18 cellular contexts compared by ENCODE assay signal in the genomic region with DNA sequence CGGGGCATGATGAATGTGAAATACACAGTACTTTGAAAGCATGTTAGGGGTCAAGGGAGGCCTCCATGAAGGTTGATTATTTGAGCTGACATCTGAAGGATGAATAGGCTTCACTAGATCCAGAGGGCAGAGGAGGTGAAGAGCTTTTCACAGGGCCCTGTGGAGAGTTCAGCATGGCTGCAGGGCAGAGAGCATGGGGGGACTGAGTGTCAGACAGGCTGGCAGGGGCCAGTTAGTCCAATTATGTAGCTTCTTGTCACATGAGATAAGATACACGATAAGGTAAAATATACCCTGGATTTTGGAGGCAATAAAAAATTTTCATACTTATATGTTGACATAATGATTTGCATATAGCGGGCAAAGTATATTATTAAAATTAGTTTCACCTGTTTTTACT. TPM values are rescaled to one million over a fixed set of nuclear protein-coding genes. Genes with fewer than 3 reads are reported as not detected.
A peak's percentile ranks its signal among the peaks of the same experiment; 100 is the strongest.
DNase-seq lines count a peak whose midpoint lies in the region; ATAC-seq and TF ChIP-seq lines count a peak whose summit lies in the region.
"Had no signal": no experiment of that assay in that cellular context is flagged by ENCODE, and none has a peak within 500 bp of the region (broad histone marks: within the 10 kb centered on the region; RNA-seq: fewer than 3 reads in every experiment).

No MANE protein-coding gene starts in this region.

- H2AFZ ChIP-seq in SK-N-SH (ENCODE audit: low read depth): no peak overlapping the region

- H3K4me3 Mint-ChIP-seq in glutamatergic neuron (ENCODE audit: unreplicated experiment): no peak overlapping the region
- H3K4me3 Mint-ChIP-seq in activated CD4-positive, alpha-beta memory T cell treated with anti-CD3 and anti-CD28 coated beads, Interleukin-2, amount 10 ng/mL, durations not matched to agents 7 days and 5 days: no peak overlapping the region
- H3K4me3 Mint-ChIP-seq in activated CD4-positive, alpha-beta T cell treated with anti-CD3 and anti-CD28 coated beads for 36 hours: no peak overlapping the region
- H3K4me3 Mint-ChIP-seq: T-helper 1 cell treated with Interleukin-12 subunit alpha and Interleukin-12 subunit beta and Interleukin-4 antibody, amounts not matched to agents 30 μg/mL and 1 μg/mL, for 36 hours had no signal

- no peaks in the 10 kb centered on the region for H3K27me3 Mint-ChIP-seq in glutamatergic neuron (ENCODE audit: unreplicated experiment)
- H3K27me3 Mint-ChIP-seq in activated CD4-positive, alpha-beta memory T cell treated with anti-CD3 and anti-CD28 coated beads, Interleukin-2, amount 10 ng/mL, durations not matched to agents 7 days and 5 days: peaks cover 31% of the 10 kb centered on the region
- peaks cover 1% of the 10 kb centered on the region for H3K27me3 Mint-ChIP-seq in activated CD4-positive, alpha-beta T cell treated with anti-CD3 and anti-CD28 coated beads for 36 hours

- no peak for ATAC-seq in activated CD4-positive, alpha-beta T cell treated with anti-CD3 and anti-CD28 coated beads for 36 hours

- no peak for TF ChIP-seq RAD21 in SK-N-SH (IDR thresholded peaks at IDR 0.05; ENCODE audit: low read length)

- WGBS in SK-N-SH (ENCODE audit: low lambda C conversion rate): 66% methylated on average over 3 of the region's 3 CpGs
- WGBS in sigmoid colon, 2 donors: 50 to 75% methylated on average over 3 of the region's 3 CpGs

- H3K4me2 ChIP-seq in SK-N-SH: no peak overlapping the region

- in situ Hi-C loops in GM13976 (cut with MboI; ENCODE audit: low sequenced_read_pairs, unreplicated experiment): no loop called here

- POLR2A ChIA-PET in SK-N-SH (lab: Yijun Ruan, JAX): no interaction called here
- POLR2A ChIA-PET in activated CD4-positive, alpha-beta memory T cell treated with anti-CD3 and anti-CD28 coated beads, Interleukin-2, amount 10 ng/mL, durations not matched to agents 7 days and 5 days (lab: Charles Lee): no interaction called here
- POLR2A ChIA-PET in activated CD4-positive, alpha-beta T cell treated with anti-CD3 and anti-CD28 coated beads for 36 hours (lab: Charles Lee): no interaction called here

- H3F3A ChIP-seq in SK-N-SH (replicated peaks; ENCODE audit: insufficient read depth): no peaks in the 10 kb centered on the region

- TF ChIP-seq EP300 in SK-N-SH (IDR thresholded peaks at IDR 0.05; ENCODE audit: borderline replicate concordance in 1 of 2, low read depth in 1 of 2, low read length in 1 of 2): peak in 1 of 2 experiments; percentile 38; a peak in 1 of 4 replicates
- TF ChIP-seq EP300 in sigmoid colon (IDR thresholded peaks at IDR 0.05): no peak

- no peak overlapping the region for H3K4me3 ChIP-seq in SK-N-SH (ENCODE audit: low read depth in 2 of 2, low read length in 1 of 2)
- no peak overlapping the region for H3K4me3 ChIP-seq in sigmoid colon
- H3K4me3 ChIP-seq: gastroesophageal sphincter, thyroid gland had no signal

- H3K27ac ChIP-seq in SK-N-SH (ENCODE audit: low read depth in 2 of 2, low read length in 1 of 2) (peak overlapping the region in 1 of 2 experiments; percentile 43; a peak in 2 of 4 replicates), sigmoid colon (peak overlapping the region in 3 of 4 donors; percentile 20 to 60 (median 46))
- H3K27ac ChIP-seq: thyroid gland had no signal

- H3K4me1 ChIP-seq in SK-N-SH (ENCODE audit: control insufficient read depth in 1 of 2, insufficient read depth in 2 of 2, low read depth in 1 of 2, low read length in 1 of 2): peaks cover 0 to 24% of the 10 kb centered on the region in 2 experiments; a peak in 2 of 4 replicates
- peaks cover 0 to 28% (median 24%) of the 10 kb centered on the region in 4 donors for H3K4me1 ChIP-seq in sigmoid colon

- no peaks in the 10 kb centered on the region for H3K36me3 ChIP-seq in SK-N-SH (replicated peaks in 1 of 2; ENCODE audit: control insufficient read depth in 1 of 2, insufficient read depth in 2 of 2, low read length in 1 of 2)
- no peaks in the 10 kb centered on the region for H3K36me3 ChIP-seq in sigmoid colon
- H3K36me3 ChIP-seq: gastroesophageal sphincter, thyroid gland had no signal

- CTCF ChIA-PET in SK-N-SH (lab: Yijun Ruan, JAX): interaction anchor here (1.0 to 8.7 kb wide), 10 partner anchors 8 to 285 kb away, joined by 4 to 95 read pairs (median 6); no protein-coding TSS in a partner anchor
- CTCF ChIA-PET in activated CD4-positive, alpha-beta memory T cell treated with anti-CD3 and anti-CD28 coated beads, Interleukin-2, amount 10 ng/mL, durations not matched to agents 7 days and 5 days (lab: Charles Lee): interaction anchor here (1.4 kb wide), 1 partner anchor 76 kb away, joined by 3 read pairs; no protein-coding TSS in a partner anchor
- CTCF ChIA-PET in activated CD4-positive, alpha-beta T cell treated with anti-CD3 and anti-CD28 coated beads for 36 hours (lab: Charles Lee): interaction anchor here (0.6 to 0.9 kb wide), 4 partner anchors 18 to 766 kb away, joined by 3 to 4 read pairs (median 3); no protein-coding TSS in a partner anchor

- no peaks in the 10 kb centered on the region for H3K27me3 ChIP-seq in SK-N-SH (ENCODE audit: insufficient read depth)
- no peaks in the 10 kb centered on the region for H3K27me3 ChIP-seq in sigmoid colon
- H3K27me3 ChIP-seq: gastroesophageal sphincter, thyroid gland had no signal

- H3K79me2 ChIP-seq in SK-N-SH (ENCODE audit: insufficient read depth): no peaks in the 10 kb centered on the region

- peaks cover 2% of the 10 kb centered on the region for H3K9me3 Mint-ChIP-seq in glutamatergic neuron (ENCODE audit: unreplicated experiment)
- no peaks in the 10 kb centered on the region for H3K9me3 Mint-ChIP-seq in activated CD4-positive, alpha-beta memory T cell treated with anti-CD3 and anti-CD28 coated beads, Interleukin-2, amount 10 ng/mL, durations not matched to agents 7 days and 5 days
- no peaks in the 10 kb centered on the region for H3K9me3 Mint-ChIP-seq in activated CD4-positive, alpha-beta T cell treated with anti-CD3 and anti-CD28 coated beads for 36 hours (ENCODE audit: low read depth)
- H3K9me3 Mint-ChIP-seq: T-helper 1 cell treated with Interleukin-12 subunit alpha and Interleukin-12 subunit beta and Interleukin-4 antibody, amounts not matched to agents 30 μg/mL and 1 μg/mL, for 36 hours had no signal

- no peaks in the 10 kb centered on the region for H3K36me3 Mint-ChIP-seq in glutamatergic neuron (ENCODE audit: unreplicated experiment)
- no peaks in the 10 kb centered on the region for H3K36me3 Mint-ChIP-seq in activated CD4-positive, alpha-beta memory T cell treated with anti-CD3 and anti-CD28 coated beads, Interleukin-2, amount 10 ng/mL, durations not matched to agents 7 days and 5 days (ENCODE audit: low read depth)
- H3K36me3 Mint-ChIP-seq in activated CD4-positive, alpha-beta T cell treated with anti-CD3 and anti-CD28 coated beads for 36 hours (ENCODE audit: low read depth): no peaks in the 10 kb centered on the region

- H3K27ac Mint-ChIP-seq in glutamatergic neuron (ENCODE audit: unreplicated experiment): peak overlapping the region; percentile 28
- H3K27ac Mint-ChIP-seq in activated CD4-positive, alpha-beta memory T cell treated with anti-CD3 and anti-CD28 coated beads, Interleukin-2, amount 10 ng/mL, durations not matched to agents 7 days and 5 days: no peak overlapping the region
- H3K27ac Mint-ChIP-seq in activated CD4-positive, alpha-beta T cell treated with anti-CD3 and anti-CD28 coated beads for 36 hours: no peak overlapping the region
- H3K27ac Mint-ChIP-seq: T-helper 1 cell treated with Interleukin-12 subunit alpha and Interleukin-12 subunit beta and Interleukin-4 antibody, amounts not matched to agents 30 μg/mL and 1 μg/mL, for 36 hours had no signal

- no peak overlapping the region for H3K9ac ChIP-seq in SK-N-SH

- TF ChIP-seq POLR2A in sigmoid colon (IDR thresholded peaks at IDR 0.05): no peak

- no peaks in the 10 kb centered on the region for H4K20me1 ChIP-seq in SK-N-SH (ENCODE audit: insufficient read depth)

- TF ChIP-seq CTCF in GM13976 (IDR thresholded peaks at IDR 0.05; ENCODE audit: borderline replicate concordance, control extremely low read depth, extremely low read depth, insufficient read depth, missing control alignments): no peak
- no peak for TF ChIP-seq CTCF in SK-N-SH (IDR thresholded peaks at IDR 0.05)
- TF ChIP-seq CTCF in glutamatergic neuron (IDR thresholded peaks at IDR 0.05; ENCODE audit: partially characterized antibody, unreplicated experiment): no peak
- TF ChIP-seq CTCF in sigmoid colon (IDR thresholded peaks at IDR 0.05): no peak

- H3K4me1 Mint-ChIP-seq in glutamatergic neuron (ENCODE audit: low read depth, unreplicated experiment): peaks cover 25% of the 10 kb centered on the region
- H3K4me1 Mint-ChIP-seq in activated CD4-positive, alpha-beta memory T cell treated with anti-CD3 and anti-CD28 coated beads, Interleukin-2, amount 10 ng/mL, durations not matched to agents 7 days and 5 days: peaks cover 18% of the 10 kb centered on the region
- H3K4me1 Mint-ChIP-seq in activated CD4-positive, alpha-beta T cell treated with anti-CD3 and anti-CD28 coated beads for 36 hours: peaks cover 12% of the 10 kb centered on the region

- DNase-seq in GM13976 (ENCODE audit: low spot score): peak; percentile 9
- DNase-seq in SK-N-SH: peak; percentile 68
- DNase-seq in glutamatergic neuron: no peak
- DNase-seq in sigmoid colon: no peak
- no peak for DNase-seq in activated CD4-positive, alpha-beta memory T cell treated with anti-CD3 and anti-CD28 coated beads, Interleukin-2, amount 10 ng/mL, durations not matched to agents 7 days and 5 days
- DNase-seq in T1000 (lab: John Stamatoyannopoulos, UW): no peak
- DNase-seq in activated CD4-positive, alpha-beta T cell treated with anti-CD3 and anti-CD28 coated beads for 36 hours: no peak
- DNase-seq in activated CD4-positive, CD25-positive, alpha-beta regulatory T cell (lab: John Stamatoyannopoulos, UW): no peak
- DNase-seq: activated CD4-positive, alpha-beta T cell treated with anti-CD3 and anti-CD28 coated beads for 1 hour; cortex of kidney; erythroblast; NCI-H2171 had no signal

- intact Hi-C loops in sigmoid colon (cut with DNase I): no loop called here
- intact Hi-C loops in activated CD4-positive, alpha-beta T cell treated with anti-CD3 and anti-CD28 coated beads for 36 hours (cut with DNase I, micrococcal nuclease): no loop called here

- H3K9me3 ChIP-seq in SK-N-SH: no peaks in the 10 kb centered on the region
- H3K9me3 ChIP-seq in sigmoid colon: no peaks in the 10 kb centered on the region
- H3K9me3 ChIP-seq: gastroesophageal sphincter, thyroid gland had no signal

- no peaks in the 10 kb centered on the region for H3K9me2 ChIP-seq in SK-N-SH

RNA-seq across cellular contexts. Expression of a gene that starts 2.5 kb away (rescaled TPM):
- not detected in 2 replicates for polyA plus RNA-seq in SK-N-SH (2012; rRNA removed)
- not detected in 2 replicates for polyA plus RNA-seq in SK-N-SH (2012; cell fraction: cytosol; rRNA removed)
- polyA plus RNA-seq in SK-N-SH (2012; cell fraction: nucleus; rRNA removed): not detected in 2 replicates
- not detected for total RNA-seq in glutamatergic neuron (ENCODE audit: unreplicated experiment)
- total RNA-seq in sigmoid colon: not detected
- 100 to 1,000 TPM in 2 of 3 donors, 10 to 100 TPM in 1; 60.4 to 234 (median 191) TPM for polyA plus RNA-seq in sigmoid colon
- total RNA-seq in activated CD4-positive, alpha-beta memory T cell treated with anti-CD3 and anti-CD28 coated beads, Interleukin-2, amount 10 ng/mL, durations not matched to agents 7 days and 5 days: not detected
- total RNA-seq in activated CD4-positive, alpha-beta T cell treated with anti-CD3 and anti-CD28 coated beads for 36 hours: not detected
- total RNA-seq: astrocyte, gastroesophageal sphincter, posterior vena cava, Right ventricle myocardium inferior, thyroid gland had no signal

RNA-seq across cellular contexts. Expression of a gene that starts 45.5 kb away (rescaled TPM):
- polyA plus RNA-seq in SK-N-SH (2012; rRNA removed) (154 and 164 TPM in 2 replicates), sigmoid colon (100 to 1,000 TPM in 1 of 3 donors, 10 to 100 TPM in 2; 43.2 to 188 (median 70.8) TPM)
- 52.9 and 60.7 TPM in 2 replicates for polyA plus RNA-seq in SK-N-SH (2012; cell fraction: cytosol; rRNA removed)
- polyA plus RNA-seq in SK-N-SH (2012; cell fraction: nucleus; rRNA removed): 1,155 and 1,243 TPM in 2 replicates
- total RNA-seq in glutamatergic neuron (ENCODE audit: unreplicated experiment) (222 TPM), sigmoid colon (100 to 1,000 TPM in 1 of 4 donors, 10 to 100 TPM in 3; 65.6 to 165 (median 76.2) TPM)
- 100 to 1,000 TPM; 133 to 139 TPM for total RNA-seq in activated CD4-positive, alpha-beta memory T cell treated with anti-CD3 and anti-CD28 coated beads, Interleukin-2, amount 10 ng/mL, durations not matched to agents 7 days and 5 days
- 100 to 1,000 TPM; 112 to 120 TPM for total RNA-seq in activated CD4-positive, alpha-beta T cell treated with anti-CD3 and anti-CD28 coated beads for 36 hours

RNA-seq across cellular contexts. Expression of a gene that starts 57.1 kb away (rescaled TPM):
- 33.6 and 46.3 TPM in 2 replicates for polyA plus RNA-seq in SK-N-SH (2012; rRNA removed)
- polyA plus RNA-seq in SK-N-SH (2012; cell fraction: cytosol; rRNA removed): 43.8 and 47.2 TPM in 2 replicates
- 20.8 and 38.1 TPM in 2 replicates for polyA plus RNA-seq in SK-N-SH (2012; cell fraction: nucleus; rRNA removed)
- total RNA-seq in glutamatergic neuron (ENCODE audit: unreplicated experiment): 40.8 TPM
- 10 to 100 TPM; 51.2 to 76.3 (median 63.7) TPM for total RNA-seq in sigmoid colon
- 10 to 100 TPM; 12.3 to 14.4 (median 12.9) TPM for polyA plus RNA-seq in sigmoid colon
- total RNA-seq in activated CD4-positive, alpha-beta memory T cell treated with anti-CD3 and anti-CD28 coated beads, Interleukin-2, amount 10 ng/mL, durations not matched to agents 7 days and 5 days: 10 to 100 TPM; 29.8 to 31.1 TPM
- total RNA-seq in activated CD4-positive, alpha-beta T cell treated with anti-CD3 and anti-CD28 coated beads for 36 hours: 10 to 100 TPM; 28.0 to 29.8 TPM

Comparison
In these comparisons a context has a peak if more than half of its experiments do, and no peak if none do; other contexts are left out.
1. DNase-seq: peak in GM13976 (single experiment) and SK-N-SH (single experiment); none in glutamatergic neuron (single experiment), sigmoid colon (single experiment), activated CD4-positive, alpha-beta memory T cell treated with anti-CD3 and anti-CD28 coated beads, Interleukin-2, amount 10 ng/mL, durations not matched to agents 7 days and 5 days (single experiment), T1000 (single experiment), activated CD4-positive, alpha-beta T cell treated with anti-CD3 and anti-CD28 coated beads for 36 hours (single experiment) and activated CD4-positive, CD25-positive, alpha-beta regulatory T cell (0 of 4).